Comparison of ENCODE assay signal across 16 cellular contexts in the genomic region with DNA sequence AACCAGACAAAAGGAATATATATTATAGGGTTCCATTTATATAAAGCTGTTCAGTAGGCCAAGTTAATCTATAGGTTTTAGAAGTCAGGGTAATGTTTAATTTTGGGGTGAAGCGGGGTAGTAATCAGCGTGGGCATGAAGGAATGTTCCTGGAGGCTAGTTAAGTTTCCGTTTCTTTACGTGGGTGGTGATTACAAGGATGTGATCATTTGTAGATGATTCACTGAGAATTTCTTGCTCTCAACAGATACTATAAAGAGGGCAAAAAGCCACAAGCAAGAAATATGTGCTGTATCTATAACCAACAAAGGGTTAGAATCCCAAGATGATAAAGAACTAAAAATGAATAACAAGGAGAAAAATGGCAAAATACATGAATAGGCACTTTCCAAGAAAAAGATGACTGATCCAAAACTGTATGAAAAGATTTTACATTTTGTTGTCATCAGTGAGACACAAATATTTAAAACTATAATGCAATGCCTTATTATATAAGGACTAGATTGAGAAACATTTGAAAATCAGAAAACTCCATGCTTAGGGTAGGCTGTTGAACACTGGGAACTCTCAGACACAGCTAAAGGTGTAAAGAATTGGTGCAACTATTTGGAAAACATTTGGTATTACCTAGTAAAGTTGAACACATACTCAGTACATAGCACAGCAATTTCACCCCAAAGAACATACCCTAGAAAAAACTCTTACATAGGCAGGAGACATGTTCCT.
DNase-seq lines count a peak whose midpoint lies in the region; ATAC-seq and TF ChIP-seq lines count a peak whose summit lies in the region.
"Had no signal": no experiment of that assay in that cellular context is flagged by ENCODE, and none has a peak within 500 bp of the region (broad histone marks: within the 10 kb centered on the region; RNA-seq: fewer than 3 reads in every experiment).

No MANE protein-coding gene starts in this region.

- ATAC-seq in PC-3 (peak; percentile 55; the same call in 1 of the 2 replicates), psoas muscle (no peak), HG03571 (IDR thresholded peaks at IDR 0.05; ENCODE audit: unreplicated experiment) (no peak), GM19452 (IDR thresholded peaks at IDR 0.05; ENCODE audit: unreplicated experiment) (no peak)
- ATAC-seq: pancreas had no signal

- 0 out of 2 replicates have a peak overlapping the region, but pooled peaks have one; percentile 6 for H2AFZ ChIP-seq in PC-3 (ENCODE audit: low read length)

- H4K20me1 ChIP-seq in PC-3 (ENCODE audit: low read length) = no peaks in the 10 kb centered on the region

- H3K4me1 ChIP-seq in PC-3 (ENCODE audit: insufficient read depth, low read length) (peaks cover 21% of the 10 kb centered on the region), psoas muscle (no peaks in the 10 kb centered on the region)
- H3K4me1 ChIP-seq: pancreas had no signal

- 52 to 70% (median 53%) methylated on average over 4 of the region's 4 CpGs for WGBS in psoas muscle, 3 donors

- H3K9ac ChIP-seq in PC-3 (ENCODE audit: low read length) = peak overlapping the region; percentile 54

- TF ChIP-seq CTCF in BJ (IDR thresholded peaks at IDR 0.05; ENCODE audit: insufficient read depth, low read depth, low read length) = no peak
- no peak for TF ChIP-seq CTCF in PC-3 (conservative IDR thresholded peaks at IDR 0.05; ENCODE audit: low read depth, low read length)
- TF ChIP-seq CTCF in cardiac fibroblast (IDR thresholded peaks at IDR 0.05; ENCODE audit: low read depth, low read length) = no peak
- TF ChIP-seq CTCF in kidney epithelial cell (IDR thresholded peaks at IDR 0.05; ENCODE audit: insufficient read depth, low read length, poor library complexity, severe bottlenecking) = no peak
- TF ChIP-seq CTCF in psoas muscle (IDR thresholded peaks at IDR 0.05) = no peak

- no peaks in the 10 kb centered on the region for H3F3A ChIP-seq in PC-3 (ENCODE audit: low read length, unreplicated experiment)

- H3K36me3 ChIP-seq in BJ (ENCODE audit: control insufficient read depth, insufficient read depth, low read length) (no peaks in the 10 kb centered on the region), PC-3 (ENCODE audit: low read depth, low read length) (peaks cover 3% of the 10 kb centered on the region; the same call in 1 of the 2 replicates), kidney epithelial cell (ENCODE audit: control insufficient read depth, insufficient read depth, low read length) (no peaks in the 10 kb centered on the region), psoas muscle (ENCODE audit: insufficient read depth in 1 of 2, low read depth in 1 of 2) (no peaks in the 10 kb centered on the region)
- H3K36me3 ChIP-seq: pancreas had no signal

- no peaks in the 10 kb centered on the region for H3K79me2 ChIP-seq in PC-3 (ENCODE audit: low read length)

- no peaks in the 10 kb centered on the region for H3K9me2 ChIP-seq in PC-3 (replicated peaks; ENCODE audit: low read length)

- H3K27ac ChIP-seq in PC-3 (ENCODE audit: low read length) = peak overlapping the region; percentile 82
- H3K27ac ChIP-seq in psoas muscle = no peak overlapping the region
- H3K27ac ChIP-seq: pancreas had no signal

- H3K27me3 ChIP-seq in BJ (ENCODE audit: control insufficient read depth, insufficient read depth, low read length) (no peaks in the 10 kb centered on the region), PC-3 (ENCODE audit: low read length) (no peaks in the 10 kb centered on the region), kidney epithelial cell (ENCODE audit: control insufficient read depth, insufficient read depth, low read length) (no peaks in the 10 kb centered on the region), psoas muscle (ENCODE audit: insufficient read depth in 3 of 3, low read length in 2 of 3) (no peaks in the 10 kb centered on the region)
- H3K27me3 ChIP-seq: pancreas had no signal

- DNase-seq in BJ (ENCODE audit: low read depth) (peak; percentile 44), PC-3 (peak; percentile 49), cardiac fibroblast (ENCODE audit: low read depth in 2 of 2) (peak; percentile 78 to 87), kidney epithelial cell (ENCODE audit: low read depth) (peak; percentile 65), psoas muscle (no peak), NOMO-1 (lab: John Stamatoyannopoulos, UW; ENCODE audit: unreplicated experiment in 2 of 2) (no peak)
- DNase-seq: amygdala; effector CD4-positive, alpha-beta T cell; glutamatergic neuron; kidney; NCI-H2107; NCI-H774; pancreas; SHP77 had no signal

- H3K9me3 ChIP-seq in PC-3 (ENCODE audit: low read length) (peaks cover 6% of the 10 kb centered on the region), psoas muscle (no peaks in the 10 kb centered on the region)
- H3K9me3 ChIP-seq: pancreas had no signal

- POLR2A ChIA-PET in BJ (lab: Charles Lee) = no interaction called here
- POLR2A ChIA-PET in PC-3 (lab: Charles Lee; ENCODE audit: unreplicated experiment) = no interaction called here

- intact Hi-C loops in PC-3 (cut with micrococcal nuclease) (no loop called here), psoas muscle (cut with DNase I) (no loop called here)

- peak overlapping the region; percentile 33 for H3K4me2 ChIP-seq in PC-3 (ENCODE audit: low read length)

- no TSS peak for BruUV-seq in PC-3 (replicated peaks; lab: Mats Ljungman, UMichigan)

- no peak overlapping the region for H3K4me3 ChIP-seq in BJ (ENCODE audit: low read depth, low read length)
- H3K4me3 ChIP-seq in PC-3 (ENCODE audit: low read length) = no peak overlapping the region; the same call in 1 of the 2 replicates
- no peak overlapping the region for H3K4me3 ChIP-seq in cardiac fibroblast (replicated peaks in 1 of 2; ENCODE audit: low read depth in 2 of 2, low read length in 2 of 2)
- H3K4me3 ChIP-seq in kidney epithelial cell (ENCODE audit: low read depth, low read length) = no peak overlapping the region
- no peak overlapping the region for H3K4me3 ChIP-seq in psoas muscle
- H3K4me3 ChIP-seq: pancreas had no signal

- CTCF ChIA-PET in BJ (lab: Yijun Ruan, JAX) (interaction anchor here (0.9 kb wide), 1 partner anchor 12 kb away, joined by 3 read pairs; no protein-coding TSS in a partner anchor), PC-3 (lab: Charles Lee) (no interaction called here)

Comparison
In these comparisons a context has a peak if more than half of its experiments do, and no peak if none do; other contexts are left out.
1. DNase-seq: peak in BJ (single experiment), PC-3 (single experiment), cardiac fibroblast (2 of 2) and kidney epithelial cell (single experiment); none in psoas muscle (0 of 2) and NOMO-1 (0 of 2).